In the genomic region with DNA sequence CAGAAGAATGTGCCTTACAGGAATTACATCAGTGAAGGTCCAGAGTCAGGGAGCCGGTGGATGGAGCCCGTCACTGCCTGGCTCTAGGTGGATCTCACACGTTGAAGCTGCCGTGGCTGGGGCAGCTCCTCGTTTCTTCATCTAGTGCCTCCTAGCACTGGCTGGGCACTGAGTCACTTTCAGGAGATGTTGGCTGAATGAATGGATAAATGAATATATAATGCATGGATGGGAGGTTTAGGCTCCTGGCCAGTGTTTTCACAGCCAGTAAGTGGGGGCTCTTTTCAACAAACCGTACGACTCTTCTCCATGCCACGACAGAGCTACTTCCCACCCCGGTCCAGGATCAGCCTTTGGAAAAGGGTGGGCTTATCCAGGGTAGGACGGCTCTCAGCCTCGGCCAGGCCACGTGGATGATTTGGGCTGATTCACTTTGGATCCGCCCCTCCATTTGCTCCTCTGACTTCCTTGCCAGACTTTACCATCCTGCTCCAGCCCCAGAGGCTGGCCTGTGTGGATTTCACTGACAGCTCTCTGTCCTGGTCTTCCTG, we compare ENCODE assay signal across 8 cellular contexts. TPM values are rescaled to one million over a fixed set of nuclear protein-coding genes. Genes with fewer than 3 reads are reported as not detected.
A peak's percentile ranks its signal among the peaks of the same experiment; 100 is the strongest.
DNase-seq lines count a peak whose midpoint lies in the region; TF ChIP-seq lines count a peak whose summit lies in the region.

No MANE protein-coding gene starts in this region.

- DNase-seq in ACHN, result peak; percentile 25
- DNase-seq in cerebellum (ENCODE audit: low spot score), result peak; percentile 69
- DNase-seq in mesenchymal stem cell, result peak; percentile 50
- no peak for DNase-seq in NCI-H524 treated with DMSO at 0.1 percent for 48 hours (lab: John Stamatoyannopoulos, UW)
- no peak for DNase-seq in GM20000 (ENCODE audit: low spot score)
- DNase-seq in activated CD8-positive, alpha-beta memory T cell treated with anti-CD3 and anti-CD28 coated beads, Interleukin-2, amount 50 U/mL, for 48 hours, result no peak
- no peak for DNase-seq in NCI-H2029 (lab: John Stamatoyannopoulos, UW)

- H3K79me1 ChIP-seq in mesenchymal stem cell (replicated peaks; ENCODE audit: low read length, poor library complexity, severe bottlenecking), result peaks cover 5% of the 10 kb centered on the region

- TF ChIP-seq CTCF in GM20000 (IDR thresholded peaks at IDR 0.05; ENCODE audit: extremely low read depth, missing control alignments), result no peak

- in situ Hi-C loops in ACHN (cut with HindIII; ENCODE audit: low pct_ligation_motif_present, low pct_unique_long_range_greater_than_20kb, low sequenced_read_pairs), result no loop called here

- peak overlapping the region; percentile 2 for H2AFZ ChIP-seq in mesenchymal stem cell (ENCODE audit: low read depth, low read length)

- H2BK120ac ChIP-seq in mesenchymal stem cell (ENCODE audit: low read depth, low read length), result no peak overlapping the region

- 43% methylated on average over 13 of the region's 13 CpGs for WGBS in mesenchymal stem cell

- H3K9ac ChIP-seq in HUES48 (ENCODE audit: low read depth, low read length) (no peak overlapping the region), mesenchymal stem cell (ENCODE audit: low read length) (peak overlapping the region; percentile 89)

- peak overlapping the region; percentile 22 to 35 for H3K18ac ChIP-seq in mesenchymal stem cell (ENCODE audit: low read depth in 1 of 2, low read length in 2 of 2)

- H3K4me1 ChIP-seq in HUES48 (ENCODE audit: control insufficient read depth, insufficient read depth, low read length) (peaks cover 25% of the 10 kb centered on the region; the same call in 1 of the 2 replicates), mesenchymal stem cell (ENCODE audit: control insufficient read depth, insufficient read depth, low read depth, low read length) (peaks cover 30% of the 10 kb centered on the region)

- no peak overlapping the region for H3K14ac ChIP-seq in mesenchymal stem cell (ENCODE audit: low read length in 2 of 2)

- no peak overlapping the region for H3K4me2 ChIP-seq in mesenchymal stem cell (ENCODE audit: low read length, poor library complexity, severe bottlenecking)

- no peak overlapping the region for H2BK5ac ChIP-seq in mesenchymal stem cell (ENCODE audit: low read depth, low read length, poor library complexity, severe bottlenecking)

- H3K4ac ChIP-seq in mesenchymal stem cell (ENCODE audit: low read depth in 1 of 2, low read length in 2 of 2), result peak overlapping the region in 1 of 2 experiments; percentile 47

- no peak overlapping the region for H3K4me3 ChIP-seq in HUES48 (ENCODE audit: low read depth, low read length)
- H3K4me3 ChIP-seq in mesenchymal stem cell (ENCODE audit: insufficient read depth in 1 of 2, low read depth in 1 of 2, low read length in 2 of 2), result peak overlapping the region in 1 of 2 experiments; percentile 83

- H3K27me3 ChIP-seq in HUES48 (ENCODE audit: control insufficient read depth, insufficient read depth, low read length), result peaks cover 9% of the 10 kb centered on the region; the same call in 1 of the 2 replicates
- H3K27me3 ChIP-seq in mesenchymal stem cell (ENCODE audit: control insufficient read depth in 1 of 2, insufficient read depth in 1 of 2, low read length in 2 of 2), result no peaks in the 10 kb centered on the region

- H4K8ac ChIP-seq in mesenchymal stem cell (ENCODE audit: low read length), result peak overlapping the region; percentile 82

- H2BK15ac ChIP-seq in mesenchymal stem cell (ENCODE audit: low read depth, poor library complexity, severe bottlenecking), result peak overlapping the region; percentile 57

- no peak overlapping the region for H3K23ac ChIP-seq in mesenchymal stem cell (ENCODE audit: low read length in 2 of 2)

- H3K36me3 ChIP-seq in HUES48 (ENCODE audit: control insufficient read depth, insufficient read depth, low read length), result no peaks in the 10 kb centered on the region
- H3K36me3 ChIP-seq in mesenchymal stem cell (ENCODE audit: control insufficient read depth in 1 of 2, insufficient read depth in 2 of 2, low read depth in 1 of 2, low read length in 2 of 2), result peaks cover 7 to 15% of the 10 kb centered on the region in 2 experiments

- peak overlapping the region; percentile 65 to 84 for H2BK12ac ChIP-seq in mesenchymal stem cell (ENCODE audit: low read length in 2 of 2)

- H4K91ac ChIP-seq in mesenchymal stem cell (ENCODE audit: low read length), result peak overlapping the region; percentile 78

- H3K9me3 ChIP-seq in HUES48 (ENCODE audit: control insufficient read depth, insufficient read depth, low read length) (no peaks in the 10 kb centered on the region), mesenchymal stem cell (ENCODE audit: control insufficient read depth, low read length) (no peaks in the 10 kb centered on the region)

- H2AK5ac ChIP-seq in mesenchymal stem cell (ENCODE audit: low read length, severe bottlenecking), result no peak overlapping the region

- peak overlapping the region; percentile 2 for H3K27ac ChIP-seq in HUES48 (ENCODE audit: low read depth, low read length)
- H3K27ac ChIP-seq in mesenchymal stem cell (ENCODE audit: low read length, poor library complexity, severe bottlenecking), result no peak overlapping the region

RNA-seq across cellular contexts. Expression of a gene that starts 1.3 kb away (rescaled TPM):
- 21.0 TPM for total RNA-seq in cerebellum
- polyA plus RNA-seq in mesenchymal stem cell (2013, experiment 1 of 2), result 25.7 TPM
- 23.0 TPM for polyA plus RNA-seq in mesenchymal stem cell (2013, experiment 2 of 2)

Comparison
In these comparisons a context has a peak if more than half of its experiments do, and no peak if none do; other contexts are left out.
1. DNase-seq: peak in ACHN (single experiment), cerebellum (single experiment) and mesenchymal stem cell (single experiment); none in NCI-H524 treated with DMSO at 0.1 percent for 48 hours (single experiment), GM20000 (single experiment), activated CD8-positive, alpha-beta memory T cell treated with anti-CD3 and anti-CD28 coated beads, Interleukin-2, amount 50 U/mL, for 48 hours (single experiment) and NCI-H2029 (single experiment).